In the genomic region with DNA sequence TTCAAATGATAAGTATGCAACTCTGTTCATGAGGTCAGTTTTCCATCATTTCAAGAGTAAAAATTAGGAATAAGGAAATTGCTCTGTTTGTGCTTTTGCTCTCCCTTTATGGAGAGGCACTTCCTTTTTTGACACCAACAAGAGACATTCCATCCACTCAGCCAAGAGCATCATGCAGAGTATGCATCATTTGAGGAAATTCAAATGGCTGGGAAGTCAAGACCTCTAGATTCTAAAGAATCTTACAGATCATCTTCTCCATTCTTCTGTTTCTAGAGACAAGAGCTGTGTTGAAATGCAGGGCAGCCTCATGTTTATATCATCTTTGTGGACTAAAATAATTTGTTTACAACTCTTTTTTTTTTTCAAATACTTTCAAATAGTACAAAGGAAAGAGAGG, we compare ENCODE assay signal across 21 cellular contexts.
"Had no signal": no experiment of that assay in that cellular context is flagged by ENCODE, and none has a peak within 500 bp of the region (broad histone marks: within the 10 kb centered on the region; RNA-seq: fewer than 3 reads in every experiment).

No MANE protein-coding gene starts in this region.

- DNase-seq: dorsolateral prefrontal cortex; effector CD8-positive, alpha-beta T cell; glutamatergic neuron; islet precursor cell; left lung; lower lobe of right lung; mesendoderm; naive thymus-derived CD4-positive, alpha-beta T cell; nephron progenitor cell; psoas muscle; retina; right lobe of liver; stimulated activated CD4-positive, alpha-beta T cell treated with anti-CD3 and anti-CD28 coated beads, Interleukin-2, amount 100 ng/mL, for 24 hours; stimulated activated naive CD4-positive, alpha-beta T cell; stomach; substantia nigra; transverse colon had no signal

- H3K36me3 ChIP-seq: gastroesophageal sphincter, left lung, lower lobe of right lung, right lobe of liver, stomach, thoracic aorta, transverse colon had no signal

- H3K4me1 ChIP-seq: gastroesophageal sphincter, left lung, lower lobe of right lung, psoas muscle, right lobe of liver, stomach, transverse colon had no signal

- H3K9me3 ChIP-seq: gastroesophageal sphincter, left lung, lower lobe of right lung, psoas muscle, right lobe of liver, stomach, thoracic aorta, transverse colon had no signal

- H3K27ac ChIP-seq: coronary artery, dorsolateral prefrontal cortex, gastroesophageal sphincter, left lung, lower lobe of right lung, psoas muscle, right lobe of liver, skin epidermis, stomach, thoracic aorta, transverse colon had no signal

- H3K27me3 ChIP-seq: dorsolateral prefrontal cortex, gastroesophageal sphincter, left lung, right lobe of liver, stomach, transverse colon had no signal

- H3K4me3 ChIP-seq: coronary artery, dorsolateral prefrontal cortex, gastroesophageal sphincter, left lung, lower lobe of right lung, psoas muscle, right lobe of liver, skin epidermis, stomach, thoracic aorta, transverse colon had no signal
